In genomic region chr17:8173871-8174322, GRCh38 we compare ENCODE assay signal across 8 cellular contexts. TPM values are rescaled to one million over a fixed set of nuclear protein-coding genes. Genes with fewer than 3 reads are reported as not detected.
DNase-seq lines count a peak whose midpoint lies in the region; ATAC-seq, FAIRE-seq and TF ChIP-seq lines count a peak whose summit lies in the region.

No MANE protein-coding gene starts in this region.

- H3K9ac ChIP-seq in DND-41 (ENCODE audit: low read depth, low read length) = peak overlapping the region; percentile 74
- H3K9ac ChIP-seq in NT2/D1 (ENCODE audit: insufficient read length, low read depth) = peak overlapping the region; percentile 67
- peak overlapping the region; percentile 97 for H3K9ac ChIP-seq in endothelial cell of umbilical vein (replicated peaks; ENCODE audit: extremely low read depth, insufficient read depth, low read length)

- DNase-seq in DND-41 (no peak), NT2/D1 (ENCODE audit: low read depth, low spot score) (no peak), endothelial cell of umbilical vein (ENCODE audit: low read depth, low spot score) (no peak), osteoblast (ENCODE audit: insufficient read length, low spot score, missing footprints) (peak; percentile 75), amniotic stem cell (lab: John Stamatoyannopoulos, UW) (no peak), GM19238 (ENCODE audit: insufficient read length, low spot score) (no peak)

- H3K9me3 ChIP-seq in DND-41 (ENCODE audit: insufficient read depth, low read length, severe bottlenecking) (no peaks in the 10 kb centered on the region), NT2/D1 (ENCODE audit: insufficient read depth, low read length) (no peaks in the 10 kb centered on the region), endothelial cell of umbilical vein (replicated peaks; ENCODE audit: control insufficient read depth, insufficient read depth, low read length) (no peaks in the 10 kb centered on the region), osteoblast (ENCODE audit: low read depth, low read length) (no peaks in the 10 kb centered on the region)

- H3K4me3 ChIP-seq in DND-41 (ENCODE audit: low read depth in 1 of 2, low read length in 2 of 2) = peak overlapping the region; percentile 21 to 52; a peak in 3 of 4 replicates
- peak overlapping the region; percentile 31 for H3K4me3 ChIP-seq in NT2/D1 (ENCODE audit: insufficient read length, low read depth)
- H3K4me3 ChIP-seq in endothelial cell of umbilical vein (replicated peaks in 1 of 3; ENCODE audit: insufficient read depth in 1 of 3, low read depth in 1 of 3, low read length in 3 of 3) = peak overlapping the region; percentile 5 to 68 (median 28)
- H3K4me3 ChIP-seq in osteoblast (ENCODE audit: insufficient read depth, low read length) = peak overlapping the region; percentile 70

- H4K20me1 ChIP-seq in DND-41 (ENCODE audit: insufficient read depth, low read length) = no peaks in the 10 kb centered on the region
- no peaks in the 10 kb centered on the region for H4K20me1 ChIP-seq in endothelial cell of umbilical vein (replicated peaks; ENCODE audit: control insufficient read depth, extremely low read depth, insufficient read depth, low read length)
- no peaks in the 10 kb centered on the region for H4K20me1 ChIP-seq in osteoblast (ENCODE audit: insufficient read depth, low read length)

- H3K27ac ChIP-seq in DND-41 (ENCODE audit: low read length) = peak overlapping the region; percentile 96
- peak overlapping the region; percentile 95 for H3K27ac ChIP-seq in endothelial cell of umbilical vein (ENCODE audit: insufficient read depth, low read depth, low read length)
- peak overlapping the region; percentile 98 for H3K27ac ChIP-seq in osteoblast (ENCODE audit: low read depth, low read length)

- H3K9me1 ChIP-seq in endothelial cell of umbilical vein (replicated peaks; ENCODE audit: control insufficient read depth, extremely low read depth, insufficient read depth, low read length) = no peaks in the 10 kb centered on the region

- H2AFZ ChIP-seq in DND-41 (ENCODE audit: low read depth, low read length) (peak overlapping the region; percentile 54), endothelial cell of umbilical vein (ENCODE audit: low read depth, low read length) (peak overlapping the region; percentile 80), osteoblast (ENCODE audit: low read length) (peak overlapping the region; percentile 87)

- H3K79me2 ChIP-seq in DND-41 (ENCODE audit: insufficient read depth, low read length) = peaks cover 18% of the 10 kb centered on the region
- no peaks in the 10 kb centered on the region for H3K79me2 ChIP-seq in endothelial cell of umbilical vein (ENCODE audit: control insufficient read depth, insufficient read depth, low read length)
- peaks cover 17% of the 10 kb centered on the region for H3K79me2 ChIP-seq in osteoblast (ENCODE audit: insufficient read depth, low read length)

- peaks cover 54% of the 10 kb centered on the region for H3K4me1 ChIP-seq in DND-41 (ENCODE audit: insufficient read depth, low read length)
- H3K4me1 ChIP-seq in NT2/D1 (ENCODE audit: insufficient read depth, insufficient read length) = peaks cover 5% of the 10 kb centered on the region
- H3K4me1 ChIP-seq in endothelial cell of umbilical vein (ENCODE audit: control insufficient read depth, extremely low read depth, insufficient read depth, low read length) = peaks cover 23% of the 10 kb centered on the region
- peaks cover 27% of the 10 kb centered on the region for H3K4me1 ChIP-seq in osteoblast (ENCODE audit: insufficient read depth, low read length)

- CTCF ChIA-PET in endothelial cell of umbilical vein (lab: Charles Lee) = interaction anchor here (0.9 to 1.4 kb wide), 8 partner anchors 9 to 81 kb away, joined by 3 to 10 read pairs (median 4); partner anchors contain the start of gene BORCS6

- dilution Hi-C loops in endothelial cell of umbilical vein (cut with MboI; ENCODE audit: extremely low pct_ligation_motif_present, low sequenced_read_pairs) = no loop called here

- POLR2A ChIA-PET in endothelial cell of umbilical vein (lab: Charles Lee) = interaction anchor here (1.0 to 1.9 kb wide), 27 partner anchors 9 to 187 kb away, joined by 3 to 33 read pairs (median 8); partner anchors contain the start of genes ALOXE3, BORCS6, CTC1 and HES7

- BruUV-seq in endothelial cell of umbilical vein (replicated peaks; lab: Mats Ljungman, UMichigan) = no TSS peak

- intact Hi-C loops in endothelial cell of umbilical vein (cut with micrococcal nuclease) = loop anchor here (1.0 to 2.0 kb wide), 4 partner anchors 11 to 36 kb away; no protein-coding TSS in a partner anchor

- H3K27me3 ChIP-seq in DND-41 (ENCODE audit: insufficient read depth, low read length, poor library complexity) = no peaks in the 10 kb centered on the region
- no peaks in the 10 kb centered on the region for H3K27me3 ChIP-seq in NT2/D1 (ENCODE audit: insufficient read depth, insufficient read length)
- no peaks in the 10 kb centered on the region for H3K27me3 ChIP-seq in endothelial cell of umbilical vein (ENCODE audit: control insufficient read depth in 2 of 2, insufficient read depth in 2 of 2, low read length in 2 of 2)
- no peaks in the 10 kb centered on the region for H3K27me3 ChIP-seq in osteoblast (ENCODE audit: insufficient read depth, low read length)

- H3K36me3 ChIP-seq in DND-41 (ENCODE audit: insufficient read depth, low read length) (no peaks in the 10 kb centered on the region; the same call in 1 of the 2 replicates), NT2/D1 (ENCODE audit: insufficient read depth, insufficient read length, low read length) (no peaks in the 10 kb centered on the region), endothelial cell of umbilical vein (ENCODE audit: control insufficient read depth in 2 of 2, extremely low read depth in 1 of 2, insufficient read depth in 2 of 2, low read length in 2 of 2) (no peaks in the 10 kb centered on the region), osteoblast (ENCODE audit: insufficient read depth, low read length) (no peaks in the 10 kb centered on the region)

- no peak for TF ChIP-seq POLR2A in endothelial cell of umbilical vein (IDR thresholded peaks at IDR 0.05; ENCODE audit: low read depth, low read length)

- ATAC-seq in DND-41 (ENCODE audit: insufficient read depth, low read depth) (no peak), HG03039 (IDR thresholded peaks at IDR 0.05; ENCODE audit: unreplicated experiment) (no peak), HG03457 (IDR thresholded peaks at IDR 0.05; ENCODE audit: unreplicated experiment) (no peak)

- TF ChIP-seq CTCF in DND-41 (IDR thresholded peaks at IDR 0.05; ENCODE audit: borderline replicate concordance, extremely low read depth, low read length, poor library complexity, severe bottlenecking) = no peak
- no peak for TF ChIP-seq CTCF in endothelial cell of umbilical vein (IDR thresholded peaks at IDR 0.05; ENCODE audit: extremely low read depth in 1 of 2, insufficient read depth in 1 of 2, low read depth in 1 of 2, low read length in 2 of 2)
- TF ChIP-seq CTCF in osteoblast (IDR thresholded peaks at IDR 0.05; ENCODE audit: extremely low read depth, low read depth, low read length) = no peak

- H3K4me2 ChIP-seq in DND-41 (ENCODE audit: insufficient read depth, low read length) (peak overlapping the region; percentile 80), endothelial cell of umbilical vein (ENCODE audit: insufficient read depth, low read length) (peak overlapping the region; percentile 87), osteoblast (ENCODE audit: insufficient read depth, low read length) (peak overlapping the region; percentile 80)

- FAIRE-seq in endothelial cell of umbilical vein (lab: Jason Lieb, UNC) = no peak

RNA-seq across cellular contexts. Expression of gene TMEM107, which starts 2.3 kb away (rescaled TPM):
- 20.0 and 20.4 TPM in 2 replicates for total RNA-seq in endothelial cell of umbilical vein
- polyA plus RNA-seq in endothelial cell of umbilical vein = 31.6 and 36.9 TPM in 2 replicates
- polyA plus RNA-seq in endothelial cell of umbilical vein (2011; cell fraction: cytosol; rRNA removed) = 19.7 and 20.9 TPM in 2 replicates
- polyA plus RNA-seq in endothelial cell of umbilical vein (2011; cell fraction: nucleus; rRNA removed) = 13.5 and 14.4 TPM in 2 replicates
- polyA plus RNA-seq in endothelial cell of umbilical vein (2012) = 15.9 and 18.3 TPM in 2 replicates
- 80.7 and 114 TPM in 2 replicates for polyA minus RNA-seq in endothelial cell of umbilical vein
- 29.3 TPM for polyA minus RNA-seq in endothelial cell of umbilical vein (2011; cell fraction: cytosol; rRNA and poly(A)+ RNA removed)
- 65.0 and 76.3 TPM in 2 replicates for polyA minus RNA-seq in endothelial cell of umbilical vein (2011; cell fraction: nucleus; rRNA and poly(A)+ RNA removed)
- total RNA-seq in osteoblast = 8.3 and 8.8 TPM in 2 replicates

RNA-seq across cellular contexts. Expression of gene VAMP2, which starts 11.1 kb away (rescaled TPM):
- total RNA-seq in endothelial cell of umbilical vein (31.7 and 35.9 TPM in 2 replicates), osteoblast (5.3 and 5.4 TPM in 2 replicates)
- polyA plus RNA-seq in endothelial cell of umbilical vein = 28.7 and 38.0 TPM in 2 replicates
- 28.5 and 29.9 TPM in 2 replicates for polyA plus RNA-seq in endothelial cell of umbilical vein (2011; cell fraction: cytosol; rRNA removed)
- 40.8 and 49.0 TPM in 2 replicates for polyA plus RNA-seq in endothelial cell of umbilical vein (2011; cell fraction: nucleus; rRNA removed)
- 26.6 and 29.8 TPM in 2 replicates for polyA plus RNA-seq in endothelial cell of umbilical vein (2012)
- 14.1 and 18.6 TPM in 2 replicates for polyA minus RNA-seq in endothelial cell of umbilical vein
- 4.8 TPM for polyA minus RNA-seq in endothelial cell of umbilical vein (2011; cell fraction: cytosol; rRNA and poly(A)+ RNA removed)
- polyA minus RNA-seq in endothelial cell of umbilical vein (2011; cell fraction: nucleus; rRNA and poly(A)+ RNA removed) = 12.2 and 14.6 TPM in 2 replicates

RNA-seq across cellular contexts. Expression of gene BORCS6, which starts 16.1 kb away (rescaled TPM):
- total RNA-seq in endothelial cell of umbilical vein (8.3 and 9.0 TPM in 2 replicates), osteoblast (9.4 and 11.5 TPM in 2 replicates)
- 8.0 and 9.7 TPM in 2 replicates for polyA plus RNA-seq in endothelial cell of umbilical vein
- polyA plus RNA-seq in endothelial cell of umbilical vein (2011; cell fraction: cytosol; rRNA removed) = 4.8 and 6.6 TPM in 2 replicates
- 2.5 and 2.8 TPM in 2 replicates for polyA plus RNA-seq in endothelial cell of umbilical vein (2011; cell fraction: nucleus; rRNA removed)
- polyA plus RNA-seq in endothelial cell of umbilical vein (2012) = 3.7 and 4.4 TPM in 2 replicates
- polyA minus RNA-seq in endothelial cell of umbilical vein = 3.1 and 4.6 TPM in 2 replicates
- polyA minus RNA-seq in endothelial cell of umbilical vein (2011; cell fraction: cytosol; rRNA and poly(A)+ RNA removed) = 8.5 TPM
- polyA minus RNA-seq in endothelial cell of umbilical vein (2011; cell fraction: nucleus; rRNA and poly(A)+ RNA removed) = 1.0 and 2.1 TPM in 2 replicates

RNA-seq across cellular contexts. Expression of gene PER1, which starts 21.7 kb away (rescaled TPM):
- total RNA-seq in endothelial cell of umbilical vein (32.1 and 36.5 TPM in 2 replicates), osteoblast (11.2 and 16.6 TPM in 2 replicates)
- polyA plus RNA-seq in endothelial cell of umbilical vein = 12.1 and 13.6 TPM in 2 replicates
- polyA plus RNA-seq in endothelial cell of umbilical vein (2011; cell fraction: cytosol; rRNA removed) = 4.5 and 8.9 TPM in 2 replicates
- polyA plus RNA-seq in endothelial cell of umbilical vein (2011; cell fraction: nucleus; rRNA removed) = 62.6 and 82.7 TPM in 2 replicates
- polyA plus RNA-seq in endothelial cell of umbilical vein (2012) = 11.4 and 13.3 TPM in 2 replicates
- 22.8 and 40.7 TPM in 2 replicates for polyA minus RNA-seq in endothelial cell of umbilical vein
- 12.3 TPM for polyA minus RNA-seq in endothelial cell of umbilical vein (2011; cell fraction: cytosol; rRNA and poly(A)+ RNA removed)
- 49.0 and 77.9 TPM in 2 replicates for polyA minus RNA-seq in endothelial cell of umbilical vein (2011; cell fraction: nucleus; rRNA and poly(A)+ RNA removed)

RNA-seq across cellular contexts. Expression of gene AURKB, which starts 36.5 kb away (rescaled TPM):
- 104 and 107 TPM in 2 replicates for total RNA-seq in endothelial cell of umbilical vein
- 67.8 and 69.2 TPM in 2 replicates for polyA plus RNA-seq in endothelial cell of umbilical vein
- 49.1 and 58.3 TPM in 2 replicates for polyA plus RNA-seq in endothelial cell of umbilical vein (2011; cell fraction: cytosol; rRNA removed)
- 205 and 232 TPM in 2 replicates for polyA plus RNA-seq in endothelial cell of umbilical vein (2011; cell fraction: nucleus; rRNA removed)
- polyA plus RNA-seq in endothelial cell of umbilical vein (2012) = 40.6 and 74.7 TPM in 2 replicates
- polyA minus RNA-seq in endothelial cell of umbilical vein = 39.4 and 45.9 TPM in 2 replicates
- polyA minus RNA-seq in endothelial cell of umbilical vein (2011; cell fraction: cytosol; rRNA and poly(A)+ RNA removed) = 30.4 TPM
- 59.3 and 75.2 TPM in 2 replicates for polyA minus RNA-seq in endothelial cell of umbilical vein (2011; cell fraction: nucleus; rRNA and poly(A)+ RNA removed)
- total RNA-seq in osteoblast = 3.6 and 4.7 TPM in 2 replicates
